ENCODE assay signal across 19 cellular contexts in genomic region chr13:63297162-63297561, GRCh38.
"Had no signal": no experiment of that assay in that cellular context is flagged by ENCODE, and none has a peak within 500 bp of the region (broad histone marks: within the 10 kb centered on the region; RNA-seq: fewer than 3 reads in every experiment).

No MANE protein-coding gene starts in this region.

- H3K27ac ChIP-seq: esophagus muscularis mucosa, foreskin keratinocyte, gastroesophageal sphincter, heart left ventricle, hepatocyte, parathyroid adenoma, right atrium auricular region, sigmoid colon, stomach, thyroid gland, vagina had no signal

- DNase-seq: effector memory CD4-positive, alpha-beta T cell; foreskin keratinocyte; heart left ventricle; kidney; natural killer cell; sigmoid colon; stimulated activated CD4-positive, alpha-beta T cell treated with anti-CD3 and anti-CD28 coated beads, Interleukin-2, amount 100 ng/mL, for 24 hours; stimulated activated CD4-positive, alpha-beta T cell treated with anti-CD3 and anti-CD28 coated beads, Interleukin-4, amount 100 ng/mL, for 24 hours; stimulated activated naive CD4-positive, alpha-beta T cell treated with Interleukin-2 at 50 U/mL for 16 hours; stomach; thyroid gland had no signal

- ATAC-seq: foreskin keratinocyte; gastroesophageal sphincter; heart left ventricle; left lobe of liver; natural killer cell; stimulated activated effector memory CD8-positive, alpha-beta T cell treated with anti-CD3 and anti-CD28 coated beads, Interleukin-12 subunit alpha, Interleukin-12 subunit beta, amount 100 ng/mL, for 72 hours had no signal
